Comparison of ENCODE assay signal across 22 cellular contexts in the genomic region with DNA sequence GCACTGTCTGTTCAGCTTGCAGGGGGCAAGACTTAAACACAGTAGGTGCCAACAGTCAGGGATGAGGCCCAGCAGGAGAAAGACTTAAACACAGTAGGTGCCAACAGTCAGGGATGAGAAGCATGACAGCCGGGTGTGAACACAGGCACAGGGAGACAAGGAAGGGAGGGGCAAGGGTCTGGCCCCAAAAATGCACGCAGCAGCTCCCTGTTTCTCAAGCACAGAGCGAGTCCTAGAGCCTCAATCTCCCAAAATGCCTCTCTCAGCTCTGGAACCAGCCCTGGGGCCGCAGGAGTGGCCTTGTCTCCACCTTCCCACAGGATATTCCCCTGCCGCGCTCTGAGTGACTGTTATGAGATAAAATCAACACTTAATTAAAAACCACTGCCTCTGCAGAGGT.
"Had no signal": no experiment of that assay in that cellular context is flagged by ENCODE, and none has a peak within 500 bp of the region (broad histone marks: within the 10 kb centered on the region; RNA-seq: fewer than 3 reads in every experiment).

No MANE protein-coding gene starts in this region.

- H3K9me3 ChIP-seq: MG63, SJCRH30 had no signal

- H3K36me3 ChIP-seq: MG63, SJCRH30 had no signal

- H3K27ac ChIP-seq: HL-60, SJCRH30 had no signal

- ATAC-seq: SK-N-SH treated with all-trans-retinoic acid at 6 μM for 48 hours had no signal

- DNase-seq: Karpas-422, KG1, MG63, NCI-H1092, NCI-H1105 treated with DMSO at 0.1 percent for 48 hours, NCI-H1417 treated with DMSO at 0.1 percent for 48 hours, NCI-H146, NCI-H1694 treated with DMSO at 0.1 percent for 48 hours, NCI-H1930, NCI-H2081, NCI-H2171, NCI-H226, NCI-H446, NCI-H510A, NCI-H524 treated with DMSO at 0.1 percent for 48 hours, NCI-H69, NCI-H774, Right ventricle myocardium superior, RPMI8226, SJCRH30 had no signal

- H3K4me1 ChIP-seq: SJCRH30 had no signal

- H3K27me3 ChIP-seq: MG63, SJCRH30 had no signal

- H3K4me3 ChIP-seq: MG63, SJCRH30 had no signal
